In the genomic region with DNA sequence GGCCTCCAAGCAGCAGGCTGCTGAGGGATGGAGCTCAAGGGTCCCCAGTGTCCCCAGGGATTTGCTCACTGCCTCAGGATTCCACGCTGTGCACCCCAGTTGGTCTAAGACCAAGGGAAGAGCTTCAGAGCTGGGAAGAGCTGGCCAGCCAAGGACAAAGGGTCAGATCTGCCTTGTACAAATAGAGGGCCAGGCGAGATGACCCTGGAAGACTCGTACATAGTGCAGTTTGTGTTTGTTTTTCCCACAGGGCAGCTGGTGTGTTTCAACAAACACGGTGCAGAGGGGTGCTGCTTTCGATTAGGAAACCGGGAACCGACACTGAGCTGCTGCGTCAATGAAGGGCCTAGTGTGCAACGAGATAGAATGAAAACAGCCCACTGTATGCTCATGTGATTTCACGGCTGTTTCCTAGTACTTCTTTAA, we compare ENCODE assay signal across 1 cellular context.
TF ChIP-seq lines count a peak whose summit lies in the region.

No MANE protein-coding gene starts in this region.

TF ChIP-seq in HepG2, 621 proteins besides CTCF, POLR2A, EP300 and RAD21 (continued from another document and continues in another):
- TF ChIP-seq ZBTB39 (CRISPR knock-in tag; IDR thresholded peaks at IDR 0.05) (peak; percentile 87; the same call in 1 of the 2 replicates), IRF9 (CRISPR knock-in tag; IDR thresholded peaks at IDR 0.05; ENCODE audit: borderline replicate concordance) (peak; percentile 58; the same call in 1 of the 2 replicates), ZNF672 (CRISPR knock-in tag; IDR thresholded peaks at IDR 0.05) (no peak), GABPA (IDR thresholded peaks at IDR 0.05; ENCODE audit: low read depth, low read length) (no peak), GABPA (CRISPR knock-in tag; IDR thresholded peaks at IDR 0.05; ENCODE audit: low read depth) (peak; percentile 42; the same call in 1 of the 2 replicates), ZNF20 (CRISPR knock-in tag; IDR thresholded peaks at IDR 0.05) (no peak), MTF2 (CRISPR knock-in tag; IDR thresholded peaks at IDR 0.05; ENCODE audit: borderline replicate concordance) (no peak), MED13 (CRISPR knock-in tag; IDR thresholded peaks at IDR 0.05) (peak; percentile 73; the same call in 1 of the 2 replicates), ZNF543 (CRISPR knock-in tag; IDR thresholded peaks at IDR 0.05) (peak; percentile 82), ZNF629 (CRISPR knock-in tag; conservative IDR thresholded peaks at IDR 0.05) (peak; percentile 30), ZNF75D (CRISPR knock-in tag; IDR thresholded peaks at IDR 0.05; ENCODE audit: borderline replicate concordance) (no peak), ZFP1 (CRISPR knock-in tag; IDR thresholded peaks at IDR 0.05) (peak; percentile 67; the same call in 1 of the 2 replicates), NFATC3 (CRISPR knock-in tag; IDR thresholded peaks at IDR 0.05) (no peak), ZFP90 (CRISPR knock-in tag; IDR thresholded peaks at IDR 0.05; ENCODE audit: borderline replicate concordance) (peak; percentile 50; the same call in 1 of the 2 replicates), HMG20A (CRISPR knock-in tag; IDR thresholded peaks at IDR 0.05; ENCODE audit: borderline replicate concordance) (peak; percentile 93), RFXANK (CRISPR knock-in tag; IDR thresholded peaks at IDR 0.05) (0 out of 2 replicates have a peak, but pooled peaks have one; percentile 67), ZSCAN12 (CRISPR knock-in tag; IDR thresholded peaks at IDR 0.05) (no peak), HNRNPL (IDR thresholded peaks at IDR 0.05; ENCODE audit: low read depth, low read length) (no peak), ZNF788 (CRISPR knock-in tag; IDR thresholded peaks at IDR 0.05; ENCODE audit: borderline replicate concordance) (peak; percentile 95), MLLT10 (CRISPR knock-in tag; IDR thresholded peaks at IDR 0.05) (no peak), HOXA5 (CRISPR knock-in tag; IDR thresholded peaks at IDR 0.05) (peak; percentile 88; the same call in 1 of the 2 replicates), ZNF205 (CRISPR knock-in tag; IDR thresholded peaks at IDR 0.05) (peak; percentile 37; the same call in 1 of the 2 replicates), BHLHE40 (IDR thresholded peaks at IDR 0.05; ENCODE audit: low read length) (peak; percentile 40), ZBTB7B (CRISPR knock-in tag; IDR thresholded peaks at IDR 0.05) (peak; percentile 95), RNF219 (CRISPR knock-in tag; IDR thresholded peaks at IDR 0.05) (no peak), ZNF350 (CRISPR knock-in tag; IDR thresholded peaks at IDR 0.05; ENCODE audit: borderline replicate concordance, low read depth) (peak; percentile 91), HMG20B (CRISPR knock-in tag; conservative IDR thresholded peaks at IDR 0.05) (peak; percentile 86), PCBP2 (optimal IDR thresholded peaks at IDR 0.05; ENCODE audit: low read depth, low read length, poor library complexity, severe bottlenecking) (no peak), ZNF616 (CRISPR knock-in tag; IDR thresholded peaks at IDR 0.05; ENCODE audit: low read depth) (0 out of 2 replicates have a peak, but pooled peaks have one; percentile 64), KLF9 (CRISPR knock-in tag; IDR thresholded peaks at IDR 0.05; ENCODE audit: low read depth) (0 out of 2 replicates have a peak, but pooled peaks have one; percentile 59)
- TF ChIP-seq, protein P1, sequence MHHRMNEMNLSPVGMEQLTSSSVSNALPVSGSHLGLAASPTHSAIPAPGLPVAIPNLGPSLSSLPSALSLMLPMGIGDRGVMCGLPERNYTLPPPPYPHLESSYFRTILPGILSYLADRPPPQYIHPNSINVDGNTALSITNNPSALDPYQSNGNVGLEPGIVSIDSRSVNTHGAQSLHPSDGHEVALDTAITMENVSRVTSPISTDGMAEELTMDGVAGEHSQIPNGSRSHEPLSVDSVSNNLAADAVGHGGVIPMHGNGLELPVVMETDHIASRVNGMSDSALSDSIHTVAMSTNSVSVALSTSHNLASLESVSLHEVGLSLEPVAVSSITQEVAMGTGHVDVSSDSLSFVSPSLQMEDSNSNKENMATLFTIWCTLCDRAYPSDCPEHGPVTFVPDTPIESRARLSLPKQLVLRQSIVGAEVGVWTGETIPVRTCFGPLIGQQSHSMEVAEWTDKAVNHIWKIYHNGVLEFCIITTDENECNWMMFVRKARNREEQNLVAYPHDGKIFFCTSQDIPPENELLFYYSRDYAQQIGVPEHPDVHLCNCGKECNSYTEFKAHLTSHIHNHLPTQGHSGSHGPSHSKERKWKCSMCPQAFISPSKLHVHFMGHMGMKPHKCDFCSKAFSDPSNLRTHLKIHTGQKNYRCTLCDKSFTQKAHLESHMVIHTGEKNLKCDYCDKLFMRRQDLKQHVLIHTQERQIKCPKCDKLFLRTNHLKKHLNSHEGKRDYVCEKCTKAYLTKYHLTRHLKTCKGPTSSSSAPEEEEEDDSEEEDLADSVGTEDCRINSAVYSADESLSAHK (CRISPR knock-in tag; IDR thresholded peaks at IDR 0.05; ENCODE audit: borderline replicate concordance): no peak
- TF ChIP-seq, protein P2, sequence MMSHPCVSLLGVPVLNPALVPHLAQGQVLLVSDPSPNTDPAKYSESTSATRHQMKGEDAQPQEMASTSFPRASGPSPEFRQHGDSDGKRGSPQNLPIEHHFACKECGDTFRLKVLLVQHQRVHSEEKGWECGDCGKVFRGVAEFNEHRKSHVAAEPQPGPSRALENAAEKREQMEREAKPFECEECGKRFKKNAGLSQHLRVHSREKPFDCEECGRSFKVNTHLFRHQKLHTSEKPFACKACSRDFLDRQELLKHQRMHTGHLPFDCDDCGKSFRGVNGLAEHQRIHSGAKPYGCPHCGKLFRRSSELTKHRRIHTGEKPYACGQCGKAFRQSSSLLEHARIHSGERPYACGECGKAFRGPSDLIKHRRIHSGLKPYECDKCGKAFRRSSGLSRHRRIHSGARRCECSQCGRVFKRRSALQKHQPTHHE (CRISPR knock-in tag; IDR thresholded peaks at IDR 0.05; ENCODE audit: borderline replicate concordance): no peak
- TF ChIP-seq, protein P3, sequence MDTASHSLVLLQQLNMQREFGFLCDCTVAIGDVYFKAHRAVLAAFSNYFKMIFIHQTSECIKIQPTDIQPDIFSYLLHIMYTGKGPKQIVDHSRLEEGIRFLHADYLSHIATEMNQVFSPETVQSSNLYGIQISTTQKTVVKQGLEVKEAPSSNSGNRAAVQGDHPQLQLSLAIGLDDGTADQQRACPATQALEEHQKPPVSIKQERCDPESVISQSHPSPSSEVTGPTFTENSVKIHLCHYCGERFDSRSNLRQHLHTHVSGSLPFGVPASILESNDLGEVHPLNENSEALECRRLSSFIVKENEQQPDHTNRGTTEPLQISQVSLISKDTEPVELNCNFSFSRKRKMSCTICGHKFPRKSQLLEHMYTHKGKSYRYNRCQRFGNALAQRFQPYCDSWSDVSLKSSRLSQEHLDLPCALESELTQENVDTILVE (CRISPR knock-in tag; IDR thresholded peaks at IDR 0.05): peak; percentile 77; the same call in 1 of the 2 replicates
- TF ChIP-seq, protein P4, sequence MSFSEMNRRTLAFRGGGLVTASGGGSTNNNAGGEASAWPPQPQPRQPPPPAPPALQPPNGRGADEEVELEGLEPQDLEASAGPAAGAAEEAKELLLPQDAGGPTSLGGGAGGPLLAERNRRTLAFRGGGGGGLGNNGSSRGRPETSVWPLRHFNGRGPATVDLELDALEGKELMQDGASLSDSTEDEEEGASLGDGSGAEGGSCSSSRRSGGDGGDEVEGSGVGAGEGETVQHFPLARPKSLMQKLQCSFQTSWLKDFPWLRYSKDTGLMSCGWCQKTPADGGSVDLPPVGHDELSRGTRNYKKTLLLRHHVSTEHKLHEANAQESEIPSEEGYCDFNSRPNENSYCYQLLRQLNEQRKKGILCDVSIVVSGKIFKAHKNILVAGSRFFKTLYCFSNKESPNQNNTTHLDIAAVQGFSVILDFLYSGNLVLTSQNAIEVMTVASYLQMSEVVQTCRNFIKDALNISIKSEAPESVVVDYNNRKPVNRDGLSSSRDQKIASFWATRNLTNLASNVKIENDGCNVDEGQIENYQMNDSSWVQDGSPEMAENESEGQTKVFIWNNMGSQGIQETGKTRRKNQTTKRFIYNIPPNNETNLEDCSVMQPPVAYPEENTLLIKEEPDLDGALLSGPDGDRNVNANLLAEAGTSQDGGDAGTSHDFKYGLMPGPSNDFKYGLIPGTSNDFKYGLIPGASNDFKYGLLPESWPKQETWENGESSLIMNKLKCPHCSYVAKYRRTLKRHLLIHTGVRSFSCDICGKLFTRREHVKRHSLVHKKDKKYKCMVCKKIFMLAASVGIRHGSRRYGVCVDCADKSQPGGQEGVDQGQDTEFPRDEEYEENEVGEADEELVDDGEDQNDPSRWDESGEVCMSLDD (CRISPR knock-in tag; IDR thresholded peaks at IDR 0.05; ENCODE audit: borderline replicate concordance): peak; percentile 98
- TF ChIP-seq, protein P5, sequence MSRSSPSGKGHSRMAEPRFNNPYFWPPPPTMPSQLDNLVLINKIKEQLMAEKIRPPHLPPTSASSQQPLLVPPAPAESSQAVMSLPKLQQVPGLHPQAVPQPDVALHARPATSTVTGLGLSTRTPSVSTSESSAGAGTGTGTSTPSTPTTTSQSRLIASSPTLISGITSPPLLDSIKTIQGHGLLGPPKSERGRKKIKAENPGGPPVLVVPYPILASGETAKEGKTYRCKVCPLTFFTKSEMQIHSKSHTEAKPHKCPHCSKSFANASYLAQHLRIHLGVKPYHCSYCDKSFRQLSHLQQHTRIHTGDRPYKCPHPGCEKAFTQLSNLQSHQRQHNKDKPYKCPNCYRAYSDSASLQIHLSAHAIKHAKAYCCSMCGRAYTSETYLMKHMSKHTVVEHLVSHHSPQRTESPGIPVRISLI (CRISPR knock-in tag; IDR thresholded peaks at IDR 0.05; ENCODE audit: borderline replicate concordance): peak; percentile 78; the same call in 1 of the 2 replicates
- TF ChIP-seq, protein P6, sequence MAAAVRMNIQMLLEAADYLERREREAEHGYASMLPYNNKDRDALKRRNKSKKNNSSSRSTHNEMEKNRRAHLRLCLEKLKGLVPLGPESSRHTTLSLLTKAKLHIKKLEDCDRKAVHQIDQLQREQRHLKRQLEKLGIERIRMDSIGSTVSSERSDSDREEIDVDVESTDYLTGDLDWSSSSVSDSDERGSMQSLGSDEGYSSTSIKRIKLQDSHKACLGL (CRISPR knock-in tag; IDR thresholded peaks at IDR 0.05): no peak
- TF ChIP-seq, protein P7, sequence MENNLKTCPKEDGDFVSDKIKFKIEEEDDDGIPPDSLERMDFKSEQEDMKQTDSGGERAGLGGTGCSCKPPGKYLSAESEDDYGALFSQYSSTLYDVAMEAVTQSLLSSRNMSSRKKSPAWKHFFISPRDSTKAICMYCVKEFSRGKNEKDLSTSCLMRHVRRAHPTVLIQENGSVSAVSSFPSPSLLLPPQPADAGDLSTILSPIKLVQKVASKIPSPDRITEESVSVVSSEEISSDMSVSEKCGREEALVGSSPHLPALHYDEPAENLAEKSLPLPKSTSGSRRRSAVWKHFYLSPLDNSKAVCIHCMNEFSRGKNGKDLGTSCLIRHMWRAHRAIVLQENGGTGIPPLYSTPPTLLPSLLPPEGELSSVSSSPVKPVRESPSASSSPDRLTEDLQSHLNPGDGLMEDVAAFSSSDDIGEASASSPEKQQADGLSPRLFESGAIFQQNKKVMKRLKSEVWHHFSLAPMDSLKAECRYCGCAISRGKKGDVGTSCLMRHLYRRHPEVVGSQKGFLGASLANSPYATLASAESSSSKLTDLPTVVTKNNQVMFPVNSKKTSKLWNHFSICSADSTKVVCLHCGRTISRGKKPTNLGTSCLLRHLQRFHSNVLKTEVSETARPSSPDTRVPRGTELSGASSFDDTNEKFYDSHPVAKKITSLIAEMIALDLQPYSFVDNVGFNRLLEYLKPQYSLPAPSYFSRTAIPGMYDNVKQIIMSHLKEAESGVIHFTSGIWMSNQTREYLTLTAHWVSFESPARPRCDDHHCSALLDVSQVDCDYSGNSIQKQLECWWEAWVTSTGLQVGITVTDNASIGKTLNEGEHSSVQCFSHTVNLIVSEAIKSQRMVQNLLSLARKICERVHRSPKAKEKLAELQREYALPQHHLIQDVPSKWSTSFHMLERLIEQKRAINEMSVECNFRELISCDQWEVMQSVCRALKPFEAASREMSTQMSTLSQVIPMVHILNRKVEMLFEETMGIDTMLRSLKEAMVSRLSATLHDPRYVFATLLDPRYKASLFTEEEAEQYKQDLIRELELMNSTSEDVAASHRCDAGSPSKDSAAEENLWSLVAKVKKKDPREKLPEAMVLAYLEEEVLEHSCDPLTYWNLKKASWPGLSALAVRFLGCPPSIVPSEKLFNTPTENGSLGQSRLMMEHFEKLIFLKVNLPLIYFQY (CRISPR knock-in tag; IDR thresholded peaks at IDR 0.05; ENCODE audit: borderline replicate concordance): no peak
